ENCODE assay signal across 11 cellular contexts in the genomic region with DNA sequence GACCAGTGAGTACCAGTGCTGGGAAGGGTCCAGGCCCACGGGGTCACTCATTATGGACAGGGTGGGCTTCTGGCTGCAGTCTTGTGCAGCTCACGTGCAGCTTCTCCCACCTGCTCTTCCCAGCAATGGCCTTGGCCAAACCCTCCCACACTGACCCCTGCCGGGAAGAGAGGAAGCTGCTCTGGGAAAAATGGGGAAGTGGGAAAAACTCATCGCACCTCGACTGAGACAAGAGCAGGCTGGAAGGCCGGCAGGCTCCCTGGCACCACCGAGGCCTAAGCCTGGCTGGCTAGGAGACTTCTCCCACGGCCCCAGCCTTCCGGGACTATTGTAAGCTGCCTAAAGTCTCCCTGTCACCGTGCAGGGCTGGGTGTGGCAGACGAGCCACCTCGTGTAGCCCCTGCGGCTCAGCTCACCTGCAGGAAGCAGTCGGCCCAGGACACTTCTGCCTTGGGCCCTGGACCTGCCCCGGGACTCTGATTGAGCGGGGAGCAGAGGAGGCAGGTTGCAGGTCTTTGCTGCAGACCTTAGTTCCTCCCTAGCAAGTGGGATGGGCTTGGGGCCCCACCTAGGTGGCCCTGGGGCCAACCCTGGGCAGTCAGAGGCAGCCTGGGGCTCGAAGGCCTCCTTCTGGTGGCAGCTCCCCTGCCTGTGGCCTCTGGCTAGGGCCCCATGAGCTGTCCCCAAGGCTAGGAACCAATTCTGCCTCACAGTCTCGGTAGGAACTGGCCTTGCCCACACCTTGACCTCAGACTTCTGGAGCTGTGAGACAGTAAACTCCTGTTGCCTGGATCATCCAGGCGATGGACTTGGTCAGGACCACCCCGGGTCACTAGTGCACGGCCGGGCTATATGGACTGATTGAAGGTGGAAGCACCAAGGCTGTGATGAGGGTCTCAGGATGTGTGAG. TPM values are rescaled to one million over a fixed set of nuclear protein-coding genes. Genes with fewer than 3 reads are reported as not detected.
DNase-seq lines count a peak whose midpoint lies in the region; ATAC-seq, FAIRE-seq and TF ChIP-seq lines count a peak whose summit lies in the region.
"Had no signal": no experiment of that assay in that cellular context is flagged by ENCODE, and none has a peak within 500 bp of the region (broad histone marks: within the 10 kb centered on the region; RNA-seq: fewer than 3 reads in every experiment).

No MANE protein-coding gene starts in this region.

- H3K4me1 Mint-ChIP-seq in astrocyte (ENCODE audit: low read depth, unreplicated experiment) (peaks cover 2% of the 10 kb centered on the region), type B pancreatic cell (ENCODE audit: unreplicated experiment) (peaks cover 4% of the 10 kb centered on the region)
- H3K4me1 Mint-ChIP-seq: activated naive CD8-positive, alpha-beta T cell treated with anti-CD3 and anti-CD28 coated beads, Interleukin-2, amount 10 ng/mL, durations not matched to agents 7 days and 5 days had no signal

- H3K4me2 ChIP-seq in astrocyte (ENCODE audit: low read length) (no peak overlapping the region), hepatocyte (no peak overlapping the region)
- H3K4me2 ChIP-seq: BLaER1 had no signal

- intact Hi-C loops in Right ventricle myocardium superior (cut with DNase I), result no loop called here

- TF ChIP-seq CTCF in right atrium auricular region (IDR thresholded peaks at IDR 0.05) (peak in 1 of 2 donors; percentile 55), astrocyte (IDR thresholded peaks at IDR 0.05; ENCODE audit: insufficient read depth, low read depth, low read length) (peak; percentile 12), hepatocyte (IDR thresholded peaks at IDR 0.05; ENCODE audit: poor library complexity) (peak; percentile 34), type B pancreatic cell (conservative IDR thresholded peaks at IDR 0.05) (peak; percentile 54)

- DNase-seq in Right ventricle myocardium superior, result no peak
- no peak for DNase-seq in right atrium auricular region (ENCODE audit: low spot score)
- DNase-seq in astrocyte (ENCODE audit: low read depth), result no peak
- DNase-seq in hepatocyte (ENCODE audit: low spot score), result no peak
- no peak for DNase-seq in type B pancreatic cell (ENCODE audit: extremely low spot score, unreplicated experiment)
- no peak for DNase-seq in stimulated activated naive CD4-positive, alpha-beta T cell (lab: John Stamatoyannopoulos, UW)
- no peak for DNase-seq in retina
- DNase-seq: activated naive CD8-positive, alpha-beta T cell treated with anti-CD3 and anti-CD28 coated beads, Interleukin-2, amount 10 ng/mL, durations not matched to agents 7 days and 5 days had no signal

- H4K20me1 ChIP-seq in astrocyte (ENCODE audit: insufficient read depth, low read length), result no peaks in the 10 kb centered on the region
- H4K20me1 ChIP-seq in hepatocyte (ENCODE audit: insufficient read depth, poor library complexity, severe bottlenecking), result no peaks in the 10 kb centered on the region
- H4K20me1 ChIP-seq: BLaER1 had no signal

- no peaks in the 10 kb centered on the region for H3K4me1 ChIP-seq in right atrium auricular region
- no peaks in the 10 kb centered on the region for H3K4me1 ChIP-seq in astrocyte (ENCODE audit: insufficient read depth, low read length)
- H3K4me1 ChIP-seq in hepatocyte (ENCODE audit: insufficient read depth), result no peaks in the 10 kb centered on the region

- H3K9me3 Mint-ChIP-seq in astrocyte (ENCODE audit: unreplicated experiment) (no peaks in the 10 kb centered on the region), type B pancreatic cell (no peaks in the 10 kb centered on the region)
- H3K9me3 Mint-ChIP-seq: activated naive CD8-positive, alpha-beta T cell treated with anti-CD3 and anti-CD28 coated beads, Interleukin-2, amount 10 ng/mL, durations not matched to agents 7 days and 5 days had no signal

- no peaks in the 10 kb centered on the region for H3K9me2 ChIP-seq in hepatocyte (replicated peaks; ENCODE audit: insufficient read depth)

- H2AFZ ChIP-seq in astrocyte (ENCODE audit: low read depth, low read length), result no peak overlapping the region
- H2AFZ ChIP-seq in hepatocyte, result no peak overlapping the region

- H3K27ac Mint-ChIP-seq in astrocyte (ENCODE audit: unreplicated experiment) (no peak overlapping the region), type B pancreatic cell (no peak overlapping the region)
- H3K27ac Mint-ChIP-seq: activated naive CD8-positive, alpha-beta T cell treated with anti-CD3 and anti-CD28 coated beads, Interleukin-2, amount 10 ng/mL, durations not matched to agents 7 days and 5 days had no signal

- H3K4me3 Mint-ChIP-seq in astrocyte (ENCODE audit: unreplicated experiment) (peak overlapping the region; percentile 54), type B pancreatic cell (no peak overlapping the region)
- H3K4me3 Mint-ChIP-seq: activated naive CD8-positive, alpha-beta T cell treated with anti-CD3 and anti-CD28 coated beads, Interleukin-2, amount 10 ng/mL, durations not matched to agents 7 days and 5 days had no signal

- H3K4me3 ChIP-seq in right atrium auricular region (no peak overlapping the region), astrocyte (ENCODE audit: insufficient read depth, low read depth, low read length) (no peak overlapping the region), hepatocyte (no peak overlapping the region)
- H3K4me3 ChIP-seq: BLaER1 had no signal

- H3K36me3 ChIP-seq in right atrium auricular region (no peaks in the 10 kb centered on the region), astrocyte (ENCODE audit: insufficient read depth, low read length) (no peaks in the 10 kb centered on the region), hepatocyte (replicated peaks; ENCODE audit: insufficient read depth, low read depth) (no peaks in the 10 kb centered on the region)
- H3K36me3 ChIP-seq: BLaER1 had no signal

- 76% methylated on average over 22 of the region's 22 CpGs for WGBS in hepatocyte (ENCODE audit: low lambda C conversion rate, missing lambda C conversion rate)

- H3K9me3 ChIP-seq in right atrium auricular region (no peaks in the 10 kb centered on the region), astrocyte (ENCODE audit: insufficient read depth, low read depth, low read length) (no peaks in the 10 kb centered on the region), hepatocyte (ENCODE audit: low read depth) (no peaks in the 10 kb centered on the region)
- H3K9me3 ChIP-seq: BLaER1 had no signal

- H3K27me3 ChIP-seq in right atrium auricular region (no peaks in the 10 kb centered on the region), astrocyte (ENCODE audit: insufficient read depth, low read length) (peaks cover 5% of the 10 kb centered on the region), hepatocyte (peaks cover 1% of the 10 kb centered on the region)
- H3K27me3 ChIP-seq: BLaER1 had no signal

- no peak overlapping the region for H3K27ac ChIP-seq in right atrium auricular region
- no peak overlapping the region for H3K27ac ChIP-seq in astrocyte (ENCODE audit: low read depth, low read length)
- H3K27ac ChIP-seq in hepatocyte, result no peak overlapping the region
- H3K27ac ChIP-seq: BLaER1 had no signal

- H3K36me3 Mint-ChIP-seq in astrocyte (ENCODE audit: low read depth, unreplicated experiment), result no peaks in the 10 kb centered on the region
- H3K36me3 Mint-ChIP-seq in type B pancreatic cell, result no peaks in the 10 kb centered on the region
- H3K36me3 Mint-ChIP-seq: activated naive CD8-positive, alpha-beta T cell treated with anti-CD3 and anti-CD28 coated beads, Interleukin-2, amount 10 ng/mL, durations not matched to agents 7 days and 5 days had no signal

- H3K27me3 Mint-ChIP-seq in astrocyte (ENCODE audit: low read depth, unreplicated experiment), result peaks cover 36% of the 10 kb centered on the region
- peaks cover 11% of the 10 kb centered on the region for H3K27me3 Mint-ChIP-seq in type B pancreatic cell
- H3K27me3 Mint-ChIP-seq: activated naive CD8-positive, alpha-beta T cell treated with anti-CD3 and anti-CD28 coated beads, Interleukin-2, amount 10 ng/mL, durations not matched to agents 7 days and 5 days had no signal

- no peak overlapping the region for H3K9ac ChIP-seq in astrocyte (ENCODE audit: low read length)

- no peaks in the 10 kb centered on the region for H3K79me2 ChIP-seq in astrocyte (ENCODE audit: insufficient read depth, low read length)
- H3K79me2 ChIP-seq in hepatocyte, result no peaks in the 10 kb centered on the region

- peak; percentile 55 for ATAC-seq in Right ventricle myocardium superior (ENCODE audit: poor library complexity)
- ATAC-seq in HG03460 (IDR thresholded peaks at IDR 0.05; ENCODE audit: unreplicated experiment), result no peak

- FAIRE-seq in astrocyte (lab: Jason Lieb, UNC), result no peak

RNA-seq across cellular contexts. Expression of gene MRGPRG, which starts 23.1 kb away (rescaled TPM):
- total RNA-seq in Right ventricle myocardium superior (not detected), right atrium auricular region (not detected), astrocyte (not detected in 2 replicates), hepatocyte (not detected in 2 replicates), type B pancreatic cell (ENCODE audit: low replicate concordance) (not detected in 2 replicates)
- not detected in 2 replicates for polyA plus RNA-seq in hepatocyte
- total RNA-seq: activated naive CD8-positive, alpha-beta T cell treated with anti-CD3 and anti-CD28 coated beads, Interleukin-2, amount 10 ng/mL, durations not matched to agents 7 days and 5 days; skeletal muscle tissue had no signal

RNA-seq across cellular contexts. Expression of gene OSBPL5, which starts 30.4 kb away (rescaled TPM):
- total RNA-seq in Right ventricle myocardium superior, result 15.3 TPM
- total RNA-seq in right atrium auricular region, result 10 to 100 TPM; 11.1 to 17.8 TPM
- 29.0 and 34.2 TPM in 2 replicates for total RNA-seq in astrocyte
- 8.7 and 9.0 TPM in 2 replicates for total RNA-seq in hepatocyte
- polyA plus RNA-seq in hepatocyte, result 9.8 and 12.5 TPM in 2 replicates
- 29.8 and 33.1 TPM in 2 replicates for total RNA-seq in type B pancreatic cell (ENCODE audit: low replicate concordance)

RNA-seq across cellular contexts. Expression of gene MRGPRE, which starts 36.7 kb away (rescaled TPM):
- total RNA-seq in Right ventricle myocardium superior (0.16 TPM), right atrium auricular region (not detected), astrocyte (not detected in 2 replicates), hepatocyte (not detected in 2 replicates), type B pancreatic cell (ENCODE audit: low replicate concordance) (not detected in 2 replicates)
- polyA plus RNA-seq in hepatocyte, result not detected in 2 replicates
- total RNA-seq: activated naive CD8-positive, alpha-beta T cell treated with anti-CD3 and anti-CD28 coated beads, Interleukin-2, amount 10 ng/mL, durations not matched to agents 7 days and 5 days; skeletal muscle tissue had no signal
